In the genomic region with DNA sequence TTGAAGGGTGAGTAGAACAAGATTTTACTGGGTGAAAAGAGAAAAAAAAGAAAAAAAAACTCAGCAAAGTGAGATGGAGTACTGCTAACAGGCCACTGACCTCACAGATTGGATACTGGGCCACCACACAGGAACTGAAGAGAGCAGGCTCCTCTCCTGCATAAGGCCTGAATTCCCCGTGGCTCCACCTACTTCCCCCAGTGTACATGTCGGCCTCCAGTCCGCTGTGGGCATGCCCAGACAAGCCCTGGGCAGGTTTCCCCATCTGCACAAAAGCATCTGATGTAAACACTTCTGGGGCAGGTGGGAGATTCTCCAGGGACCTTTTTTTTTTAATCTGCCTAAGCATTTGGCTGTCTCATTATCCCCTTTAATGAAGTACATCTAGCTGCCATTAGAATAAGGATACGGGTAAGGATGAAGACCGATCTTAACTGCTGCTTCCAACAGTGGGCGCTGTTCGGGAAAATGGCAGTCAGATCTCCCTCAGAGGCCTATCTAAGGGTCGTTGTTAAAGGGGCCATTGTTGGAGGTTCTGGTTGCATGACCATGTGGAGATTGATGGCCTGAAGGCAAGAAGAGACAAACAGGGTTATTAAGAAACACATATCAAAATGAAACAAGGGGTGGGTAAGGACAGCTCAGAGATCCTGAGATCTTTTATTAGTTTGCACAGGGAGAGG, we compare ENCODE assay signal across 11 cellular contexts. TPM values are rescaled to one million over a fixed set of nuclear protein-coding genes. Genes with fewer than 3 reads are reported as not detected.
DNase-seq lines count a peak whose midpoint lies in the region; ATAC-seq and TF ChIP-seq lines count a peak whose summit lies in the region.
"Had no signal": no experiment of that assay in that cellular context is flagged by ENCODE, and none has a peak within 500 bp of the region (broad histone marks: within the 10 kb centered on the region; RNA-seq: fewer than 3 reads in every experiment).

No MANE protein-coding gene starts in this region.

- no peaks in the 10 kb centered on the region for H3K4me1 ChIP-seq in PC-3 (ENCODE audit: insufficient read depth, low read length)
- H3K4me1 ChIP-seq in mesendoderm (ENCODE audit: control insufficient read depth, low read depth, low read length), result no peaks in the 10 kb centered on the region
- H3K4me1 ChIP-seq: Peyer's patch, upper lobe of left lung had no signal

- H2BK5ac ChIP-seq in mesendoderm (ENCODE audit: low read length), result no peak overlapping the region

- CTCF ChIA-PET in PC-3 (lab: Charles Lee), result no interaction called here

- no peaks in the 10 kb centered on the region for H3K9me2 ChIP-seq in PC-3 (replicated peaks; ENCODE audit: low read length)

- no peaks in the 10 kb centered on the region for H3F3A ChIP-seq in PC-3 (ENCODE audit: low read length, unreplicated experiment)

- intact Hi-C loops in PC-3 (cut with micrococcal nuclease) (no loop called here), dorsolateral prefrontal cortex (cut with DNase I) (loop anchor here in 1 of 2 donors (10.0 kb wide), 1 partner anchor 59 kb away; no protein-coding TSS in a partner anchor)

- no peak overlapping the region for H3K4ac ChIP-seq in mesendoderm (ENCODE audit: low read depth, low read length)

- no TSS peak for BruUV-seq in PC-3 (replicated peaks; lab: Mats Ljungman, UMichigan)

- H3K4me3 ChIP-seq in PC-3 (ENCODE audit: low read length) (no peak overlapping the region), mesendoderm (ENCODE audit: low read length) (no peak overlapping the region), dorsolateral prefrontal cortex (no peak overlapping the region)
- H3K4me3 ChIP-seq: Peyer's patch, upper lobe of left lung had no signal

- H3K27ac ChIP-seq in PC-3 (ENCODE audit: low read length), result no peak overlapping the region
- no peak overlapping the region for H3K27ac ChIP-seq in mesendoderm (ENCODE audit: low read depth, low read length)
- no peak overlapping the region for H3K27ac ChIP-seq in dorsolateral prefrontal cortex
- H3K27ac ChIP-seq: Peyer's patch, upper lobe of left lung had no signal

- no peak overlapping the region for H3K18ac ChIP-seq in mesendoderm (ENCODE audit: low read length)

- H3K4me2 ChIP-seq in PC-3 (ENCODE audit: low read length) (no peak overlapping the region), mesendoderm (ENCODE audit: low read length) (no peak overlapping the region)

- H2BK120ac ChIP-seq in mesendoderm (ENCODE audit: low read depth, low read length), result no peak overlapping the region

- no peak overlapping the region for H4K5ac ChIP-seq in mesendoderm (ENCODE audit: low read length)

- no peak overlapping the region for H2AFZ ChIP-seq in PC-3 (ENCODE audit: low read length)

- no peaks in the 10 kb centered on the region for H3K79me1 ChIP-seq in mesendoderm (ENCODE audit: low read length)

- H2AK5ac ChIP-seq in mesendoderm (ENCODE audit: low read length), result no peak overlapping the region

- no peak overlapping the region for H4K8ac ChIP-seq in mesendoderm (ENCODE audit: low read depth, low read length)

- H3K9ac ChIP-seq in PC-3 (ENCODE audit: low read length) (no peak overlapping the region), mesendoderm (ENCODE audit: low read length) (no peak overlapping the region)

- H3K27me3 ChIP-seq in PC-3 (ENCODE audit: low read length), result peaks cover 5% of the 10 kb centered on the region; the same call in 1 of the 2 replicates
- no peaks in the 10 kb centered on the region for H3K27me3 ChIP-seq in mesendoderm (ENCODE audit: insufficient read depth, low read length, poor library complexity)
- H3K27me3 ChIP-seq in dorsolateral prefrontal cortex, result no peaks in the 10 kb centered on the region
- H3K27me3 ChIP-seq: Peyer's patch, upper lobe of left lung had no signal

- H3K79me2 ChIP-seq in PC-3 (ENCODE audit: low read length) (no peaks in the 10 kb centered on the region), mesendoderm (ENCODE audit: control insufficient read depth, insufficient read depth, low read length) (no peaks in the 10 kb centered on the region)

- H3K56ac ChIP-seq in mesendoderm (ENCODE audit: low read length), result no peak overlapping the region

- H2BK15ac ChIP-seq in mesendoderm (replicated peaks; ENCODE audit: low read depth), result no peak overlapping the region

- no CpG with 5 or more reads among the region's 8 CpGs for WGBS in mesendoderm (ENCODE audit: extremely low coverage, insufficient coverage, low lambda C conversion rate)

- H3K36me3 ChIP-seq in PC-3 (ENCODE audit: low read depth, low read length) (no peaks in the 10 kb centered on the region), mesendoderm (ENCODE audit: control insufficient read depth, insufficient read depth, low read length) (no peaks in the 10 kb centered on the region)
- H3K36me3 ChIP-seq: Peyer's patch, upper lobe of left lung had no signal

- POLR2A ChIA-PET in PC-3 (lab: Charles Lee; ENCODE audit: unreplicated experiment), result no interaction called here

- no peak overlapping the region for H3K23ac ChIP-seq in mesendoderm (ENCODE audit: low read length)

- ATAC-seq in HG02870 (IDR thresholded peaks at IDR 0.05; ENCODE audit: unreplicated experiment) (peak; percentile 51), PC-3 (no peak), GM19328 (IDR thresholded peaks at IDR 0.05; ENCODE audit: unreplicated experiment) (no peak)
- ATAC-seq: left lobe of liver had no signal

- peak; percentile 2 for DNase-seq in NCI-H2196 (lab: John Stamatoyannopoulos, UW; ENCODE audit: unreplicated experiment)
- no peak for DNase-seq in NCI-H2196 treated with DMSO at 0.1 percent for 48 hours (lab: John Stamatoyannopoulos, UW; ENCODE audit: unreplicated experiment)
- no peak for DNase-seq in PC-3
- peak; percentile 16 for DNase-seq in mesendoderm
- DNase-seq in dorsolateral prefrontal cortex, result no peak
- no peak for DNase-seq in activated T-cell treated with anti-CD3 and anti-CD28 coated beads, Interleukin-2, amount 50 U/mL, for 1 hour
- DNase-seq: Peyer's patch, upper lobe of left lung had no signal

- H4K20me1 ChIP-seq in PC-3 (ENCODE audit: low read length), result no peaks in the 10 kb centered on the region

- TF ChIP-seq CTCF in PC-3 (conservative IDR thresholded peaks at IDR 0.05; ENCODE audit: low read depth, low read length), result 0 out of 2 replicates have a peak, but pooled peaks have one; percentile 23
- no peak for TF ChIP-seq CTCF in dorsolateral prefrontal cortex (IDR thresholded peaks at IDR 0.05 in 54 of 56, conservative IDR thresholded peaks at IDR 0.05 in 2 of 56; ENCODE audit: low read depth in 1 of 56, partially characterized antibody in 56 of 56)

- no peaks in the 10 kb centered on the region for H3K9me3 ChIP-seq in PC-3 (ENCODE audit: low read length)

RNA-seq across cellular contexts. Expression of a gene that starts 48.5 kb away (rescaled TPM):
- total RNA-seq in PC-3 (2014; rRNA removed) (not detected in 2 replicates), dorsolateral prefrontal cortex (not detected)
- not detected for polyA plus RNA-seq in mesendoderm (2013, experiment 1 of 2)
- polyA plus RNA-seq in mesendoderm (2013, experiment 2 of 2), result not detected
- total RNA-seq: left lobe of liver, Peyer's patch, upper lobe of left lung had no signal

Comparison
In these comparisons a context has a peak if more than half of its experiments do, and no peak if none do; other contexts are left out.
1. DNase-seq: peak in NCI-H2196 (single experiment) and mesendoderm (single experiment); none in NCI-H2196 treated with DMSO at 0.1 percent for 48 hours (single experiment), PC-3 (single experiment), dorsolateral prefrontal cortex (0 of 10) and activated T-cell treated with anti-CD3 and anti-CD28 coated beads, Interleukin-2, amount 50 U/mL, for 1 hour (single experiment).